In genomic region chrX:30822068-30822671, GRCh38 we compare ENCODE assay signal across 10 cellular contexts.
DNase-seq lines count a peak whose midpoint lies in the region; ATAC-seq and TF ChIP-seq lines count a peak whose summit lies in the region.
"Had no signal": no experiment of that assay in that cellular context is flagged by ENCODE, and none has a peak within 500 bp of the region (broad histone marks: within the 10 kb centered on the region; RNA-seq: fewer than 3 reads in every experiment).

No MANE protein-coding gene starts in this region.

- H3K4me3 Mint-ChIP-seq in activated naive CD8-positive, alpha-beta T cell treated with anti-CD3 and anti-CD28 coated beads for 36 hours, result no peak overlapping the region

- H3K36me3 ChIP-seq in vagina (no peaks in the 10 kb centered on the region), body of pancreas (replicated peaks in 1 of 2; ENCODE audit: insufficient read depth in 1 of 2, low read depth in 2 of 2) (no peaks in the 10 kb centered on the region)

- peaks cover 14% of the 10 kb centered on the region for H3K4me1 Mint-ChIP-seq in activated naive CD8-positive, alpha-beta T cell treated with anti-CD3 and anti-CD28 coated beads for 36 hours

- H3K9me3 ChIP-seq in vagina, result no peaks in the 10 kb centered on the region
- no peaks in the 10 kb centered on the region for H3K9me3 ChIP-seq in body of pancreas

- 53 to 65% methylated on average over 3 of the region's 3 CpGs for WGBS in body of pancreas, 2 donors

- intact Hi-C loops in vagina (cut with DNase I) (no loop called here), body of pancreas (cut with DNase I) (no loop called here)

- H3K4me1 ChIP-seq in vagina (no peaks in the 10 kb centered on the region), body of pancreas (no peaks in the 10 kb centered on the region)

- H3K36me3 Mint-ChIP-seq in activated naive CD8-positive, alpha-beta T cell treated with anti-CD3 and anti-CD28 coated beads for 36 hours, result peaks cover 7% of the 10 kb centered on the region

- H3K27me3 ChIP-seq in vagina (no peaks in the 10 kb centered on the region), body of pancreas (no peaks in the 10 kb centered on the region)

- H3K27ac ChIP-seq in C4-2B, result no peak overlapping the region
- no peak overlapping the region for H3K27ac ChIP-seq in vagina
- no peak overlapping the region for H3K27ac ChIP-seq in body of pancreas
- H3K27ac ChIP-seq: RWPE1 had no signal

- H3K4me3 ChIP-seq in vagina, result no peak overlapping the region
- H3K4me3 ChIP-seq in body of pancreas, result no peak overlapping the region

- TF ChIP-seq POLR2A in vagina (IDR thresholded peaks at IDR 0.05) (no peak), body of pancreas (IDR thresholded peaks at IDR 0.05) (no peak)

- H3K27me3 Mint-ChIP-seq in activated naive CD8-positive, alpha-beta T cell treated with anti-CD3 and anti-CD28 coated beads for 36 hours, result no peaks in the 10 kb centered on the region

- TF ChIP-seq CTCF in C4-2B (conservative IDR thresholded peaks at IDR 0.05) (peak; percentile 13; the same call in 1 of the 2 replicates), vagina (IDR thresholded peaks at IDR 0.05) (no peak), body of pancreas (IDR thresholded peaks at IDR 0.05) (peak in 1 of 7 experiments; percentile 2)

- ATAC-seq in GM19468 (IDR thresholded peaks at IDR 0.05; ENCODE audit: extremely low read depth, unreplicated experiment) (peak; percentile 69), HG03439 (IDR thresholded peaks at IDR 0.05; ENCODE audit: unreplicated experiment) (peak; percentile 83), body of pancreas (no peak)

- no peaks in the 10 kb centered on the region for H3K9me3 Mint-ChIP-seq in activated naive CD8-positive, alpha-beta T cell treated with anti-CD3 and anti-CD28 coated beads for 36 hours

- peak overlapping the region; percentile 4 for H3K27ac Mint-ChIP-seq in activated naive CD8-positive, alpha-beta T cell treated with anti-CD3 and anti-CD28 coated beads for 36 hours

- no peak for DNase-seq in activated naive CD8-positive, alpha-beta T cell treated with anti-CD3 and anti-CD28 coated beads for 36 hours
- DNase-seq in activated CD4-positive, alpha-beta T cell treated with anti-CD3 and anti-CD28 coated beads, Interleukin-2, amount 50 U/mL, for 48 hours, result no peak
- DNase-seq in HT-29 (ENCODE audit: low spot score) (no peak), vagina (ENCODE audit: extremely low spot score in 2 of 2) (no peak), body of pancreas (no peak)
- DNase-seq: occipital lobe had no signal
